ENCODE assay signal across 15 cellular contexts in genomic region chr9:83313771-83314170, GRCh38.
"Had no signal": no experiment of that assay in that cellular context is flagged by ENCODE, and none has a peak within 500 bp of the region (broad histone marks: within the 10 kb centered on the region; RNA-seq: fewer than 3 reads in every experiment).

No MANE protein-coding gene starts in this region.

- DNase-seq: activated CD4-positive, alpha-beta memory T cell treated with anti-CD3 and anti-CD28 coated beads for 36 hours; activated naive CD4-positive, alpha-beta T cell treated with anti-CD3 and anti-CD28 coated beads, Interleukin-2, amount 50 U/mL, for 16 hours; activated T-cell treated with anti-CD3 and anti-CD28 coated beads, Interleukin-2, amount 50 U/mL, for 24 hours; erythroblast; gastrocnemius medialis; heart left ventricle; left lung; mammary epithelial cell; ovary; stimulated activated CD4-positive, alpha-beta T cell treated with anti-CD3 and anti-CD28 coated beads, Interleukin-12 subunit alpha, Interleukin-12 subunit beta, amount 100 ng/mL, for 4 hours; T-helper 9 cell had no signal

- H3K4me3 ChIP-seq: cardiac muscle cell, gastrocnemius medialis, heart left ventricle, left lung, neural progenitor cell, ovary, thyroid gland had no signal

- H3K9ac ChIP-seq: neural progenitor cell had no signal

- H3K36me3 ChIP-seq: cardiac muscle cell, gastrocnemius medialis, left lung, neural progenitor cell, ovary, thyroid gland had no signal

- H3K4me1 ChIP-seq: gastrocnemius medialis, heart left ventricle, left lung, neural progenitor cell had no signal

- H2AFZ ChIP-seq: neural progenitor cell had no signal

- H3K9me3 ChIP-seq: gastrocnemius medialis, heart left ventricle, left lung, ovary, thyroid gland had no signal

- H3K27me3 ChIP-seq: cardiac muscle cell, gastrocnemius medialis, heart left ventricle, left lung, neural progenitor cell, ovary, thyroid gland had no signal

- H3K4me2 ChIP-seq: neural progenitor cell had no signal

- H3K27ac ChIP-seq: cardiac muscle cell, gastrocnemius medialis, heart left ventricle, left lung, neural progenitor cell, ovary, thyroid gland had no signal

- ATAC-seq: gastrocnemius medialis; heart left ventricle; left lung; stimulated activated memory B cell treated with anti-CD40 and anti-IgM and Interleukin-4, amounts not matched to agents 10 μg/mL and 1 μg/mL and 100 μg/mL, for 72 hours had no signal
